Comparison of ENCODE assay signal across 6 cellular contexts in the genomic region with DNA sequence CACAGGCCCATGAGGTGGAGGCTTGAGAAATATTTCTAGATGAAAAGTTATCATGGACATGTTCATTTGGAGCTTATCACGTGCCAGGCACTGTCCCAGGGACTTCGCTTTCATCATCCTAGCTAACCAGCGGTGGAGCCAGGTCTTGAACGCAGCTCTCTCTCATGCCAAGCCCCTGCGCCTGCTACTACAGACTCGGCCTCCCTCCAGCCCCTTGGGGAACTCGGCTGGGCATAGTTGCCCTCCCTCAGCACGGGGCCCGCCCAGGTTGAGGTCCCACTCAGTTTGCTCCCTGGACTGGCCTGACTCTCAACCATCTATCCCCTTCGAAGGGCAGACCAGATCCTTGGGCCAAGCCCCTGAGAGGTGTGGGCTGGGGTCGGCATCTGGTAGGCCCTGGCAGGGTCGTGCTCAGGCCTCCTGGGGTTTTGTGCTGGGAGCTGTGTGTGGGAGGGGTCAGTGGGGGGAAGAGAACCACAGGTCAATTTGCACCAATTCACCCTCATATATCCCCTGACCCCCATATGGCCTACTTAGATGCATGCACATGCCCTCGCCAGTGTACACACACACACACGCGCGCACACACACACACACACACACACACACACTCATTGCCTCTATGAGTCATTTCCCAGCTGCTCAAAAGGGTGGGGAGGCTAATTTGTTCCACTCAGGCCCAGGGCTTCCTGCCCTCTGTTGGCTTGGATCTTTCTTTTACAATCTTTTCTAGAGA. TPM values are rescaled to one million over a fixed set of nuclear protein-coding genes. Genes with fewer than 3 reads are reported as not detected.
DNase-seq lines count a peak whose midpoint lies in the region; ATAC-seq and TF ChIP-seq lines count a peak whose summit lies in the region.

No MANE protein-coding gene starts in this region.

- peak in 1 of 2 donors; percentile 67 for TF ChIP-seq EP300 in tibial nerve (IDR thresholded peaks at IDR 0.05)

- H3K36me3 ChIP-seq in HEK293 (ENCODE audit: control insufficient read depth in 2 of 2, insufficient read depth in 1 of 2, low read length in 2 of 2) (no peaks in the 10 kb centered on the region), tibial nerve (no peaks in the 10 kb centered on the region)

- TF ChIP-seq POLR2A in tibial nerve (IDR thresholded peaks at IDR 0.05) = no peak

- no peaks in the 10 kb centered on the region for H3K9me3 ChIP-seq in HEK293 (ENCODE audit: control insufficient read depth, insufficient read depth, low read depth, low read length)
- no peaks in the 10 kb centered on the region for H3K9me3 ChIP-seq in right cardiac atrium (ENCODE audit: control insufficient read depth, low read length)
- H3K9me3 ChIP-seq in tibial nerve = peaks cover 0 to 8% (median 0%) of the 10 kb centered on the region in 4 donors

- no peaks in the 10 kb centered on the region for H3K27me3 Mint-ChIP-seq in activated CD4-positive, alpha-beta memory T cell treated with anti-CD3 and anti-CD28 coated beads for 36 hours
- H3K27me3 Mint-ChIP-seq in osteocyte (ENCODE audit: unreplicated experiment) = peaks cover 10% of the 10 kb centered on the region

- peak; percentile 82 for DNase-seq in activated CD4-positive, alpha-beta memory T cell treated with anti-CD3 and anti-CD28 coated beads for 36 hours
- peak in 2 of 3 donors; percentile 60 to 63 for DNase-seq in right cardiac atrium
- peak in 1 of 2 donors; percentile 74 for DNase-seq in tibial nerve (ENCODE audit: low spot score in 2 of 2)
- no peak for DNase-seq in GM10266 (ENCODE audit: extremely low spot score)
- DNase-seq in osteocyte (ENCODE audit: extremely low spot score, unreplicated experiment) = no peak

- CTCF ChIA-PET in HEK293 (lab: Yijun Ruan, JAX) = interaction anchor here (0.6 to 1.4 kb wide), 6 partner anchors 8 to 120 kb away, joined by 3 to 5 read pairs (median 3); no protein-coding TSS in a partner anchor
- CTCF ChIA-PET in activated CD4-positive, alpha-beta memory T cell treated with anti-CD3 and anti-CD28 coated beads for 36 hours (lab: Charles Lee) = interaction anchor here (0.6 to 4.5 kb wide), 10 partner anchors 8 to 603 kb away, joined by 3 to 26 read pairs (median 6); a partner anchor contains a TSS

- POLR2A ChIA-PET in HEK293 (lab: Yijun Ruan, JAX) = no interaction called here
- POLR2A ChIA-PET in activated CD4-positive, alpha-beta memory T cell treated with anti-CD3 and anti-CD28 coated beads for 36 hours (lab: Charles Lee) = interaction anchor here (3.1 kb wide), 1 partner anchor 35 kb away, joined by 9 read pairs; a partner anchor contains a TSS

- WGBS in right cardiac atrium = 62% methylated on average over 16 of the region's 16 CpGs
- 43 to 65% methylated on average over 9 to 16 of the region's 16 CpGs for WGBS in tibial nerve, 2 donors

- peak; percentile 53 to 70 for ATAC-seq in right cardiac atrium

- no peaks in the 10 kb centered on the region for H3K36me3 Mint-ChIP-seq in activated CD4-positive, alpha-beta memory T cell treated with anti-CD3 and anti-CD28 coated beads for 36 hours
- no peaks in the 10 kb centered on the region for H3K36me3 Mint-ChIP-seq in osteocyte (ENCODE audit: unreplicated experiment)

- TF ChIP-seq CTCF in HEK293 (tag by site-specific recombination; IDR thresholded peaks at IDR 0.05) (no peak), tibial nerve (IDR thresholded peaks at IDR 0.05) (no peak), GM10266 (IDR thresholded peaks at IDR 0.05; ENCODE audit: control insufficient read depth, insufficient read depth, low read depth, missing control alignments) (no peak), osteocyte (IDR thresholded peaks at IDR 0.05) (no peak)

- H3K9me3 Mint-ChIP-seq in activated CD4-positive, alpha-beta memory T cell treated with anti-CD3 and anti-CD28 coated beads for 36 hours = peaks cover 12% of the 10 kb centered on the region
- H3K9me3 Mint-ChIP-seq in osteocyte (ENCODE audit: unreplicated experiment) = peaks cover 13% of the 10 kb centered on the region

- peak overlapping the region; percentile 20 for H3K4me3 Mint-ChIP-seq in activated CD4-positive, alpha-beta memory T cell treated with anti-CD3 and anti-CD28 coated beads for 36 hours
- H3K4me3 Mint-ChIP-seq in osteocyte (ENCODE audit: unreplicated experiment) = no peak overlapping the region

- H3K27me3 ChIP-seq in right cardiac atrium (ENCODE audit: control insufficient read depth, insufficient read depth) (no peaks in the 10 kb centered on the region), tibial nerve (peaks cover 0 to 18% of the 10 kb centered on the region in 2 donors)

- H3K4me1 ChIP-seq in HEK293 (ENCODE audit: control insufficient read depth, insufficient read depth, low read length) (no peaks in the 10 kb centered on the region), right cardiac atrium (ENCODE audit: control insufficient read depth, insufficient read depth, low read length) (peaks cover 8% of the 10 kb centered on the region), tibial nerve (peaks cover 0 to 66% (median 8%) of the 10 kb centered on the region in 4 donors)

- intact Hi-C loops in activated CD4-positive, alpha-beta memory T cell treated with anti-CD3 and anti-CD28 coated beads for 36 hours (cut with micrococcal nuclease) = loop anchor here (1.0 to 5.0 kb wide), 2 partner anchors 17 to 53 kb away; a partner anchor contains a TSS
- intact Hi-C loops in right cardiac atrium (cut with DNase I) = loop anchor here in 1 of 4 donors (5.0 kb wide), 1 partner anchor 38 kb away; no protein-coding TSS in a partner anchor

- H3K27ac ChIP-seq in HEK293 (ENCODE audit: extremely low read depth, low read depth, low read length) (no peak overlapping the region), right cardiac atrium (ENCODE audit: low read length) (peak overlapping the region; percentile 0), tibial nerve (peak overlapping the region in 3 of 4 donors; percentile 20 to 68 (median 64))

- peaks cover 18% of the 10 kb centered on the region for H3K4me1 Mint-ChIP-seq in activated CD4-positive, alpha-beta memory T cell treated with anti-CD3 and anti-CD28 coated beads for 36 hours (ENCODE audit: low read depth)
- peaks cover 4% of the 10 kb centered on the region for H3K4me1 Mint-ChIP-seq in osteocyte (ENCODE audit: unreplicated experiment)

- H3K27ac Mint-ChIP-seq in activated CD4-positive, alpha-beta memory T cell treated with anti-CD3 and anti-CD28 coated beads for 36 hours = peak overlapping the region; percentile 80
- H3K27ac Mint-ChIP-seq in osteocyte (ENCODE audit: unreplicated experiment) = no peak overlapping the region

- H3K4me3 ChIP-seq in HEK293 (ENCODE audit: low read depth, low read length) (no peak overlapping the region), right cardiac atrium (ENCODE audit: low read length) (no peak overlapping the region), tibial nerve (no peak overlapping the region)

TF ChIP-seq in HEK293, 187 proteins besides CTCF, POLR2A, EP300 and RAD21 (continues in another document):
- TF ChIP-seq, protein P1, sequence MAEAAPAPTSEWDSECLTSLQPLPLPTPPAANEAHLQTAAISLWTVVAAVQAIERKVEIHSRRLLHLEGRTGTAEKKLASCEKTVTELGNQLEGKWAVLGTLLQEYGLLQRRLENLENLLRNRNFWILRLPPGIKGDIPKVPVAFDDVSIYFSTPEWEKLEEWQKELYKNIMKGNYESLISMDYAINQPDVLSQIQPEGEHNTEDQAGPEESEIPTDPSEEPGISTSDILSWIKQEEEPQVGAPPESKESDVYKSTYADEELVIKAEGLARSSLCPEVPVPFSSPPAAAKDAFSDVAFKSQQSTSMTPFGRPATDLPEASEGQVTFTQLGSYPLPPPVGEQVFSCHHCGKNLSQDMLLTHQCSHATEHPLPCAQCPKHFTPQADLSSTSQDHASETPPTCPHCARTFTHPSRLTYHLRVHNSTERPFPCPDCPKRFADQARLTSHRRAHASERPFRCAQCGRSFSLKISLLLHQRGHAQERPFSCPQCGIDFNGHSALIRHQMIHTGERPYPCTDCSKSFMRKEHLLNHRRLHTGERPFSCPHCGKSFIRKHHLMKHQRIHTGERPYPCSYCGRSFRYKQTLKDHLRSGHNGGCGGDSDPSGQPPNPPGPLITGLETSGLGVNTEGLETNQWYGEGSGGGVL (tag by site-specific recombination; IDR thresholded peaks at IDR 0.05) = peak; percentile 51
- TF ChIP-seq SP7 (tag by site-specific recombination; IDR thresholded peaks at IDR 0.05) = peak; percentile 67

RNA-seq across cellular contexts. Expression of a gene that starts 12.1 kb away (rescaled TPM):
- under 1 TPM; 0.33 to 0.75 TPM for total RNA-seq in activated CD4-positive, alpha-beta memory T cell treated with anti-CD3 and anti-CD28 coated beads for 36 hours
- total RNA-seq in right cardiac atrium (1 to 10 TPM; 1.7 to 5.8 (median 3.0) TPM), tibial nerve (1 to 10 TPM in 2 of 4 donors, under 1 TPM in 2; 0.21 to 2.4 (median 1.1) TPM), osteocyte (not detected in 2 replicates)
- 1.6 TPM for polyA plus RNA-seq in right cardiac atrium

RNA-seq across cellular contexts. Expression of a gene that starts 13.3 kb away (rescaled TPM):
- total RNA-seq in activated CD4-positive, alpha-beta memory T cell treated with anti-CD3 and anti-CD28 coated beads for 36 hours = 1 to 10 TPM; 2.0 to 3.4 TPM
- total RNA-seq in right cardiac atrium (under 1 TPM in 3 of 4 donors, not detected in 1; 0.11 to 0.25 (median 0.15) TPM), tibial nerve (1 to 10 TPM in 1 of 4 donors, under 1 TPM in 2, not detected in 1; 0.20 to 1.3 (median 0.63) TPM), osteocyte (not detected in 2 replicates)
- polyA plus RNA-seq in right cardiac atrium = 0.45 TPM

RNA-seq across cellular contexts. Expression of a gene that starts 35.6 kb away (rescaled TPM):
- 10 to 100 TPM; 65.0 to 66.7 TPM for total RNA-seq in activated CD4-positive, alpha-beta memory T cell treated with anti-CD3 and anti-CD28 coated beads for 36 hours
- total RNA-seq in right cardiac atrium = 10 to 100 TPM; 17.6 to 31.7 (median 26.3) TPM
- polyA plus RNA-seq in right cardiac atrium = 50.3 TPM
- 10 to 100 TPM; 18.0 to 95.1 (median 36.3) TPM for total RNA-seq in tibial nerve
- not detected in 2 replicates for total RNA-seq in osteocyte

RNA-seq across cellular contexts. Expression of a gene that starts 52.7 kb away (rescaled TPM):
- 10 to 100 TPM; 39.1 to 40.9 TPM for total RNA-seq in activated CD4-positive, alpha-beta memory T cell treated with anti-CD3 and anti-CD28 coated beads for 36 hours
- total RNA-seq in right cardiac atrium = 1 to 10 TPM; 1.1 to 2.5 (median 2.1) TPM
- 2.7 TPM for polyA plus RNA-seq in right cardiac atrium
- 10 to 100 TPM in 2 of 4 donors, 1 to 10 TPM in 2; 8.6 to 10.9 (median 9.9) TPM for total RNA-seq in tibial nerve
- total RNA-seq in osteocyte = not detected in 2 replicates

Comparison
In these comparisons a context has a peak if more than half of its experiments do, and no peak if none do; other contexts are left out.
1. DNase-seq: peak in activated CD4-positive, alpha-beta memory T cell treated with anti-CD3 and anti-CD28 coated beads for 36 hours (single experiment) and right cardiac atrium (2 of 3); none in GM10266 (single experiment) and osteocyte (single experiment).
2. RNA of a gene that starts 35.6 kb away (total RNA-seq): 65.0 to 66.7 TPM in activated CD4-positive, alpha-beta memory T cell treated with anti-CD3 and anti-CD28 coated beads for 36 hours, 18.0 to 95.1 TPM in tibial nerve and 17.6 to 31.7 TPM in right cardiac atrium; not detected in osteocyte; every median in the first group is over 10 times any median in the second.